ENCODE assay signal across 19 cellular contexts in the genomic region with DNA sequence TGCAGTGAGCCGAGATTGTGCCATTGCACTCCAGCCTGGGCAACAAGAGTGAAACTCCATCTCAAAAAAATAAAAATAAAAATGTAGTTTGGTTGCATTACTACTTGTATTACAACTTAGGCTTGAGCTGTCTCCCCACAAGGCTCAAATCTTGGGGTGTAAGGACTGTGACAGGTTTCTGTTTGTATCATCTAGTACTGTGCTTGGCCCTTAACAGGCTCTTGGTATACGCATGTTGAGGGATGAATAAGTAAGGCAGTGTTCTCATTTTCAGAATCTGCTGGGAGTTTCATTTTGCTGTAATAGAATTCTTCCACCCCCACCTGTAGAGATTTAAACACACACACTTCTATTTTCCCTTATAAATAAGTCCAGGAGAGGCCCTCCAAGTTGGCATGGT.
"Had no signal": no experiment of that assay in that cellular context is flagged by ENCODE, and none has a peak within 500 bp of the region (broad histone marks: within the 10 kb centered on the region; RNA-seq: fewer than 3 reads in every experiment).

No MANE protein-coding gene starts in this region.

- H3K36me3 ChIP-seq: SJSA1 had no signal

- H3K9me3 ChIP-seq: SJSA1 had no signal

- H3K4me3 ChIP-seq: SJSA1, SK-N-MC had no signal

- H3K4me1 ChIP-seq: SJSA1 had no signal

- FAIRE-seq: RCC 7860 had no signal

- H3K27ac ChIP-seq: SJSA1, SK-N-MC had no signal

- DNase-seq: KBM-7, MV-4-11, NCI-H1048, NCI-H1105, NCI-H1417, NCI-H1436 treated with DMSO at 0.1 percent for 48 hours, NCI-H1694, NCI-H187 treated with DMSO at 0.1 percent for 48 hours, NCI-H2029 treated with DMSO at 0.1 percent for 48 hours, NCI-H2227 treated with DMSO at 0.1 percent for 48 hours, NCI-H524, NCI-H526 treated with DMSO at 0.1 percent for 48 hours, NCI-H748 treated with DMSO at 0.1 percent for 48 hours, Right ventricle myocardium superior, RPMI8226, SIG-M5 had no signal
